Comparison of ENCODE assay signal across 20 cellular contexts in genomic region chr14:42190744-42191143, GRCh38.
DNase-seq lines count a peak whose midpoint lies in the region; ATAC-seq, FAIRE-seq and TF ChIP-seq lines count a peak whose summit lies in the region.
"Had no signal": no experiment of that assay in that cellular context is flagged by ENCODE, and none has a peak within 500 bp of the region (broad histone marks: within the 10 kb centered on the region; RNA-seq: fewer than 3 reads in every experiment).

No MANE protein-coding gene starts in this region.

- SMC1A ChIA-PET in GM12878 (lab: Charles Lee; ENCODE audit: uncharacterized antibody, unreplicated experiment) = no interaction called here

- H3K4me1 ChIP-seq in GM12878 (ENCODE audit: control insufficient read depth, insufficient read depth, low read length) (no peaks in the 10 kb centered on the region), tibial nerve (peaks cover 0 to 10% (median 0%) of the 10 kb centered on the region in 4 donors)

- CTCF ChIA-PET in GM12878 (lab: Yijun Ruan, JAX) = no interaction called here

- no peak overlapping the region for H3K4me2 ChIP-seq in GM12878 (ENCODE audit: control insufficient read depth, insufficient read depth)
- H3K4me2 ChIP-seq: GM23338, KMS-11 had no signal

- TF ChIP-seq EP300 in GM12878 (IDR thresholded peaks at IDR 0.05; ENCODE audit: borderline replicate concordance in 1 of 2, control insufficient read depth in 1 of 2, low read depth in 2 of 2, low read length in 2 of 2) (no peak), tibial nerve (IDR thresholded peaks at IDR 0.05) (no peak)

- 0% methylated on average over 1 of the region's 1 CpG for WGBS in GM12878 (ENCODE audit: insufficient coverage, insufficient replicate concordance, low lambda C conversion rate, missing lambda C conversion rate)
- 89 to 95% methylated on average over 1 of the region's 1 CpG for WGBS in tibial nerve, 2 donors

- intact Hi-C loops in GM12878 (cut with micrococcal nuclease; ENCODE audit: unreplicated experiment) (no loop called here), left cardiac atrium (cut with DNase I) (no loop called here)

- FAIRE-seq in GM12878 (lab: Jason Lieb, UNC) = no peak
- FAIRE-seq: A204.1, G401.6, GM12892, HepG2, HTR-8/SVneo had no signal

- H3K9me3 ChIP-seq in GM12878 (replicated peaks; ENCODE audit: control insufficient read depth, insufficient read depth, low read length) (no peaks in the 10 kb centered on the region), tibial nerve (no peaks in the 10 kb centered on the region)

- POLR2A ChIA-PET in GM12878 (lab: Charles Lee) = no interaction called here

- H3K4me3 ChIP-seq in GM12878 (no peak overlapping the region), tibial nerve (no peak overlapping the region)
- H3K4me3 ChIP-seq: GM23338 had no signal

- H4K20me1 ChIP-seq in GM12878 (ENCODE audit: control insufficient read depth, insufficient read depth) = no peaks in the 10 kb centered on the region

- no peaks in the 10 kb centered on the region for H3K27me3 ChIP-seq in GM12878 (replicated peaks in 1 of 2; ENCODE audit: control insufficient read depth in 2 of 2, insufficient read depth in 2 of 2, low read length in 1 of 2)
- H3K27me3 ChIP-seq in tibial nerve = no peaks in the 10 kb centered on the region

- no peak overlapping the region for H3K27ac ChIP-seq in GM12878 (ENCODE audit: control insufficient read depth, insufficient read depth)
- no peak overlapping the region for H3K27ac ChIP-seq in tibial nerve
- H3K27ac ChIP-seq: KMS-11 had no signal

- no peak for TF ChIP-seq RAD21 in GM12878 (IDR thresholded peaks at IDR 0.05; ENCODE audit: insufficient read depth, low read depth, low read length)

- H3K79me2 ChIP-seq in GM12878 (ENCODE audit: control insufficient read depth, insufficient read depth, low read length) = no peaks in the 10 kb centered on the region

- DNase-seq in GM12878 (ENCODE audit: low read depth, low spot score) (no peak), left cardiac atrium (no peak), tibial nerve (ENCODE audit: low spot score in 2 of 2) (no peak)
- DNase-seq: C1 segment of cervical spinal cord; CD4-positive, alpha-beta memory T cell; DMS153; DMS79 treated with DMSO at 0.1 percent for 48 hours; EL; H7 had no signal

- no peaks in the 10 kb centered on the region for H3K36me3 ChIP-seq in GM12878 (ENCODE audit: control insufficient read depth in 2 of 2, insufficient read depth in 2 of 2, low read length in 1 of 2)
- no peaks in the 10 kb centered on the region for H3K36me3 ChIP-seq in tibial nerve

- H3K9ac ChIP-seq in GM12878 (ENCODE audit: control insufficient read depth, insufficient read depth, low read length) = no peak overlapping the region
- H3K9ac ChIP-seq: KMS-11 had no signal

- BruUV-seq in GM12878 (replicated peaks; lab: Mats Ljungman, UMichigan) = no TSS peak

- H2AFZ ChIP-seq in GM12878 (ENCODE audit: control insufficient read depth, low read depth, low read length) = no peak overlapping the region
- H2AFZ ChIP-seq: GM23338 had no signal

- ATAC-seq in GM18868 (IDR thresholded peaks at IDR 0.05; ENCODE audit: unreplicated experiment) (peak; percentile 81), HG02610 (IDR thresholded peaks at IDR 0.05; ENCODE audit: unreplicated experiment) (peak; percentile 44), HG03442 (IDR thresholded peaks at IDR 0.05; ENCODE audit: unreplicated experiment) (peak; percentile 68), GM12878 (no peak), GM21515 (IDR thresholded peaks at IDR 0.05; ENCODE audit: unreplicated experiment) (no peak), left cardiac atrium (no peak)
- ATAC-seq: GM23338, HepG2 had no signal

- in situ Hi-C loops in GM12878 (cut with MboI) = no loop called here

- no peak for TF ChIP-seq POLR2A in GM12878 (IDR thresholded peaks at IDR 0.05; ENCODE audit: low read depth, low read length)
- no peak for TF ChIP-seq POLR2A in tibial nerve (IDR thresholded peaks at IDR 0.05)

- RAD21 ChIA-PET in GM12878 (lab: Charles Lee; ENCODE audit: unreplicated experiment) = no interaction called here

- TF ChIP-seq CTCF in GM12878 (IDR thresholded peaks at IDR 0.05 in 2 of 3, conservative IDR thresholded peaks at IDR 0.05 in 1 of 3; ENCODE audit: control insufficient read depth in 2 of 3, extremely low read depth in 1 of 3, insufficient read depth in 1 of 3, low read depth in 3 of 3, low read length in 3 of 3) (no peak), tibial nerve (IDR thresholded peaks at IDR 0.05) (no peak)

TF ChIP-seq in GM12878, 131 proteins besides CTCF, POLR2A, EP300 and RAD21:
- TF ChIP-seq ZZZ3 (IDR thresholded peaks at IDR 0.05; ENCODE audit: control insufficient read depth, insufficient read length, low read depth) (no peak), NBN (IDR thresholded peaks at IDR 0.05) (no peak), MTA3 (IDR thresholded peaks at IDR 0.05; ENCODE audit: borderline replicate concordance, low read length) (no peak), IRF3 (IDR thresholded peaks at IDR 0.05) (no peak), MEF2A (IDR thresholded peaks at IDR 0.05; ENCODE audit: insufficient read depth, low read depth, low read length) (no peak), NR2F1 (conservative IDR thresholded peaks at IDR 0.05) (no peak), RBBP5 (conservative IDR thresholded peaks at IDR 0.05) (no peak), BCL11A (IDR thresholded peaks at IDR 0.05; ENCODE audit: low read depth, low read length) (peak; percentile 25; the same call in 1 of the 2 replicates)

Comparison
In these comparisons a context has a peak if more than half of its experiments do, and no peak if none do; other contexts are left out.
1. ATAC-seq: peak in GM18868 (single experiment), HG02610 (single experiment) and HG03442 (single experiment); none in GM12878 (single experiment), GM21515 (single experiment) and left cardiac atrium (0 of 2).